Comparison of ENCODE assay signal across 17 cellular contexts in the genomic region with DNA sequence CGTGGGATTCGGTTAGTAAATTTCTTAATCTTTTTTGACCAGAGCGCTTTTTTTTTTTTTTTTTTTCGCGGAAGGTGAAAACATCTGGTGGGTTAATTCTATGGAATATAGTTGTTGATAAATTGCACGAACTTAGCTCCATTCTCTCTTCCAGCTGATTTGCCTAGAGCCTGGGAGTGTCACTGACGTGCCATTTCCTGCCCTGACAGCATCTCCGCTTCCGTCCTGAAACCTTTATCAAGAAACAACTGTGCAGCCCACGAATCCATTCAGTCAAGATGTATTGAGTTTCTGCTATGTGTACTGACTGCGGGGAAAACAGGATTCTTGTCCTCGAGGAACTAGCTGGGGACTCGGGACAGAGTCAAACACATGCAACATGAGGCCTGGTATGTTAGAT. TPM values are rescaled to one million over a fixed set of nuclear protein-coding genes. Genes with fewer than 3 reads are reported as not detected.
DNase-seq lines count a peak whose midpoint lies in the region; ATAC-seq and TF ChIP-seq lines count a peak whose summit lies in the region.
"Had no signal": no experiment of that assay in that cellular context is flagged by ENCODE, and none has a peak within 500 bp of the region (broad histone marks: within the 10 kb centered on the region; RNA-seq: fewer than 3 reads in every experiment).

No MANE protein-coding gene starts in this region.

- H3K4me1 Mint-ChIP-seq in neural progenitor cell (peaks cover 47% of the 10 kb centered on the region), chondrocyte (ENCODE audit: low read depth) (peaks cover 22% of the 10 kb centered on the region)
- no peaks in the 10 kb centered on the region for H3K4me1 Mint-ChIP-seq in stimulated activated memory B cell treated with anti-CD40 and anti-IgM and Interleukin-4, amounts not matched to agents 10 μg/mL and 1 μg/mL and 100 μg/mL, for 72 hours
- no peaks in the 10 kb centered on the region for H3K4me1 Mint-ChIP-seq in activated CD4-positive, alpha-beta T cell treated with anti-CD3 and anti-CD28 coated beads, Interleukin-2, amount 10 ng/mL, durations not matched to agents 7 days and 5 days
- H3K4me1 Mint-ChIP-seq: naive B cell had no signal

- H3K4me2 ChIP-seq in PC-9 = peak overlapping the region; percentile 48
- no peak overlapping the region for H3K4me2 ChIP-seq in neural progenitor cell

- H3K4me1 ChIP-seq in PC-9 (replicated peaks; ENCODE audit: insufficient read depth) (peaks cover 14% of the 10 kb centered on the region), neural progenitor cell (peaks cover 14% of the 10 kb centered on the region)

- no TSS peak for BruUV-seq in PC-9 (replicated peaks; lab: Mats Ljungman, UMichigan)

- no peaks in the 10 kb centered on the region for H3K27me3 ChIP-seq in PC-9 (ENCODE audit: insufficient read depth, low read depth)
- H3K27me3 ChIP-seq in neural progenitor cell = no peaks in the 10 kb centered on the region

- ATAC-seq in esophagus mucosa = peak; percentile 24
- no peak for ATAC-seq in stimulated activated memory B cell treated with anti-CD40 and anti-IgM and Interleukin-4, amounts not matched to agents 10 μg/mL and 1 μg/mL and 100 μg/mL, for 72 hours

- peak overlapping the region; percentile 74 for H3K27ac Mint-ChIP-seq in neural progenitor cell
- H3K27ac Mint-ChIP-seq in chondrocyte (ENCODE audit: unreplicated experiment) = no peak overlapping the region
- no peak overlapping the region for H3K27ac Mint-ChIP-seq in stimulated activated memory B cell treated with anti-CD40 and anti-IgM and Interleukin-4, amounts not matched to agents 10 μg/mL and 1 μg/mL and 100 μg/mL, for 72 hours
- H3K27ac Mint-ChIP-seq in activated CD4-positive, alpha-beta T cell treated with anti-CD3 and anti-CD28 coated beads, Interleukin-2, amount 10 ng/mL, durations not matched to agents 7 days and 5 days = no peak overlapping the region
- H3K27ac Mint-ChIP-seq: naive B cell had no signal

- H3K9ac ChIP-seq in neural progenitor cell = no peak overlapping the region
- H3K9ac ChIP-seq: SK-N-SH had no signal

- H3K9me3 ChIP-seq in PC-9 (ENCODE audit: insufficient read depth, low read depth) (no peaks in the 10 kb centered on the region), neural progenitor cell (ENCODE audit: low read depth) (no peaks in the 10 kb centered on the region)
- H3K9me3 ChIP-seq: SK-N-SH had no signal

- H3K27me3 Mint-ChIP-seq in neural progenitor cell (ENCODE audit: insufficient read depth, low read depth) = no peaks in the 10 kb centered on the region
- H3K27me3 Mint-ChIP-seq in chondrocyte (ENCODE audit: low read depth) = peaks cover 2% of the 10 kb centered on the region
- H3K27me3 Mint-ChIP-seq in stimulated activated memory B cell treated with anti-CD40 and anti-IgM and Interleukin-4, amounts not matched to agents 10 μg/mL and 1 μg/mL and 100 μg/mL, for 72 hours = no peaks in the 10 kb centered on the region
- H3K27me3 Mint-ChIP-seq in activated CD4-positive, alpha-beta T cell treated with anti-CD3 and anti-CD28 coated beads, Interleukin-2, amount 10 ng/mL, durations not matched to agents 7 days and 5 days = no peaks in the 10 kb centered on the region

- H3K36me3 ChIP-seq in PC-9 (ENCODE audit: low read depth) = no peaks in the 10 kb centered on the region
- H3K36me3 ChIP-seq in neural progenitor cell = no peaks in the 10 kb centered on the region
- H3K36me3 ChIP-seq: WERI-Rb-1 had no signal

- H4K20me1 ChIP-seq in PC-9 (ENCODE audit: insufficient read depth) (no peaks in the 10 kb centered on the region), neural progenitor cell (ENCODE audit: low read depth) (no peaks in the 10 kb centered on the region)

- H3K4me3 Mint-ChIP-seq in neural progenitor cell (no peak overlapping the region), chondrocyte (ENCODE audit: unreplicated experiment) (no peak overlapping the region)
- no peak overlapping the region for H3K4me3 Mint-ChIP-seq in stimulated activated memory B cell treated with anti-CD40 and anti-IgM and Interleukin-4, amounts not matched to agents 10 μg/mL and 1 μg/mL and 100 μg/mL, for 72 hours
- no peak overlapping the region for H3K4me3 Mint-ChIP-seq in activated CD4-positive, alpha-beta T cell treated with anti-CD3 and anti-CD28 coated beads, Interleukin-2, amount 10 ng/mL, durations not matched to agents 7 days and 5 days
- H3K4me3 Mint-ChIP-seq: naive B cell had no signal

- peaks cover 7% of the 10 kb centered on the region; the same call in 1 of the 2 replicates for H3F3A ChIP-seq in PC-9 (ENCODE audit: insufficient read depth, low read depth)
- peaks cover 11% of the 10 kb centered on the region for H3F3A ChIP-seq in neural progenitor cell (ENCODE audit: low read depth)

- no peaks in the 10 kb centered on the region for H3K9me3 Mint-ChIP-seq in neural progenitor cell
- H3K9me3 Mint-ChIP-seq in chondrocyte (ENCODE audit: low read depth) = no peaks in the 10 kb centered on the region
- no peaks in the 10 kb centered on the region for H3K9me3 Mint-ChIP-seq in stimulated activated memory B cell treated with anti-CD40 and anti-IgM and Interleukin-4, amounts not matched to agents 10 μg/mL and 1 μg/mL and 100 μg/mL, for 72 hours
- H3K9me3 Mint-ChIP-seq in activated CD4-positive, alpha-beta T cell treated with anti-CD3 and anti-CD28 coated beads, Interleukin-2, amount 10 ng/mL, durations not matched to agents 7 days and 5 days = no peaks in the 10 kb centered on the region

- H3K79me2 ChIP-seq in PC-9 (ENCODE audit: low read depth) = no peaks in the 10 kb centered on the region
- H3K79me2 ChIP-seq in neural progenitor cell (ENCODE audit: low read depth) = no peaks in the 10 kb centered on the region

- POLR2A ChIA-PET in PC-9 (lab: Charles Lee; ENCODE audit: unreplicated experiment) = no interaction called here
- POLR2A ChIA-PET in activated CD4-positive, alpha-beta T cell treated with anti-CD3 and anti-CD28 coated beads, Interleukin-2, amount 10 ng/mL, durations not matched to agents 7 days and 5 days (lab: Charles Lee) = no interaction called here

- no peak overlapping the region for H3K4me3 ChIP-seq in PC-9
- H3K4me3 ChIP-seq in neural progenitor cell = no peak overlapping the region

- H2AFZ ChIP-seq in PC-9 = no peak overlapping the region
- H2AFZ ChIP-seq in neural progenitor cell (replicated peaks) = no peak overlapping the region

- TF ChIP-seq CTCF in PC-9 (conservative IDR thresholded peaks at IDR 0.05) = no peak
- TF ChIP-seq CTCF in neural progenitor cell (IDR thresholded peaks at IDR 0.05) = no peak
- TF ChIP-seq CTCF in chondrocyte (IDR thresholded peaks at IDR 0.05) = no peak

- H3K27ac ChIP-seq in PC-9 (no peak overlapping the region), neural progenitor cell (no peak overlapping the region)
- H3K27ac ChIP-seq: WERI-Rb-1 had no signal

- intact Hi-C loops in PC-9 (cut with micrococcal nuclease; ENCODE audit: unreplicated experiment) = no loop called here

- H3K36me3 Mint-ChIP-seq in neural progenitor cell (no peaks in the 10 kb centered on the region), chondrocyte (ENCODE audit: low read depth) (no peaks in the 10 kb centered on the region)
- no peaks in the 10 kb centered on the region for H3K36me3 Mint-ChIP-seq in stimulated activated memory B cell treated with anti-CD40 and anti-IgM and Interleukin-4, amounts not matched to agents 10 μg/mL and 1 μg/mL and 100 μg/mL, for 72 hours
- H3K36me3 Mint-ChIP-seq in activated CD4-positive, alpha-beta T cell treated with anti-CD3 and anti-CD28 coated beads, Interleukin-2, amount 10 ng/mL, durations not matched to agents 7 days and 5 days (ENCODE audit: low read depth) = no peaks in the 10 kb centered on the region
- H3K36me3 Mint-ChIP-seq: naive B cell had no signal

- CTCF ChIA-PET in PC-9 (lab: Charles Lee) = interaction anchor here (0.6 to 0.7 kb wide), 2 partner anchors 14 to 475 kb away, joined by 3 to 7 read pairs; no protein-coding TSS in a partner anchor
- CTCF ChIA-PET in activated CD4-positive, alpha-beta T cell treated with anti-CD3 and anti-CD28 coated beads, Interleukin-2, amount 10 ng/mL, durations not matched to agents 7 days and 5 days (lab: Charles Lee) = interaction anchor here (0.6 to 1.3 kb wide), 3 partner anchors 28 to 407 kb away, joined by 3 to 5 read pairs (median 3); no protein-coding TSS in a partner anchor

- no peaks in the 10 kb centered on the region for H3K9me2 ChIP-seq in PC-9 (ENCODE audit: insufficient read depth)
- H3K9me2 ChIP-seq: SK-N-SH had no signal

- DNase-seq in EH (ENCODE audit: low read depth) (peak; percentile 57), PC-9 (no peak), neural progenitor cell (ENCODE audit: low spot score) (no peak), chondrocyte (ENCODE audit: low spot score) (no peak)
- no peak for DNase-seq in stimulated activated CD4-positive, alpha-beta T cell treated with anti-CD3 and anti-CD28 coated beads, Interleukin-12 subunit alpha, Interleukin-12 subunit beta, amount 100 ng/mL, for 4 hours
- DNase-seq in activated CD4-positive, alpha-beta T cell treated with anti-CD3 and anti-CD28 coated beads, Interleukin-2, amount 10 ng/mL, durations not matched to agents 7 days and 5 days = no peak
- DNase-seq: activated CD8-positive, alpha-beta memory T cell treated with anti-CD3 and anti-CD28 coated beads, Interleukin-2, amount 50 U/mL, for 48 hours; cortex of kidney; naive B cell; NCI-H1694 treated with DMSO at 0.1 percent for 48 hours; NK-92 treated with Interleukin-12 subunit alpha and Interleukin-12 subunit beta, amount 100 ng/mL, for 24 hours; SK-N-SH; WERI-Rb-1 had no signal

RNA-seq across cellular contexts. Expression of a gene that starts 59.5 kb away (rescaled TPM):
- total RNA-seq in PC-9 (2021) (not detected in 2 replicates), esophagus mucosa (1,379 TPM), neural progenitor cell (ENCODE audit: low replicate concordance) (0.31 TPM in 1 of 2 replicates, not detected in the other), chondrocyte (not detected in 3 replicates)
- not detected for total RNA-seq in activated CD4-positive, alpha-beta T cell treated with anti-CD3 and anti-CD28 coated beads, Interleukin-2, amount 10 ng/mL, durations not matched to agents 7 days and 5 days
- total RNA-seq: frontal cortex, sciatic nerve had no signal

Comparison
In these comparisons a context has a peak if more than half of its experiments do, and no peak if none do; other contexts are left out.
1. RNA of a gene that starts 59.5 kb away (total RNA-seq): 1,379 TPM in esophagus mucosa (single experiment); not detected in PC-9, 0.31 TPM in neural progenitor cell, not detected in chondrocyte and not detected in activated CD4-positive, alpha-beta T cell treated with anti-CD3 and anti-CD28 coated beads, Interleukin-2, amount 10 ng/mL, durations not matched to agents 7 days and 5 days; every median in the first group is over 1,000 times any median in the second.